Comparison of ENCODE assay signal across 1 cellular context in the genomic region with DNA sequence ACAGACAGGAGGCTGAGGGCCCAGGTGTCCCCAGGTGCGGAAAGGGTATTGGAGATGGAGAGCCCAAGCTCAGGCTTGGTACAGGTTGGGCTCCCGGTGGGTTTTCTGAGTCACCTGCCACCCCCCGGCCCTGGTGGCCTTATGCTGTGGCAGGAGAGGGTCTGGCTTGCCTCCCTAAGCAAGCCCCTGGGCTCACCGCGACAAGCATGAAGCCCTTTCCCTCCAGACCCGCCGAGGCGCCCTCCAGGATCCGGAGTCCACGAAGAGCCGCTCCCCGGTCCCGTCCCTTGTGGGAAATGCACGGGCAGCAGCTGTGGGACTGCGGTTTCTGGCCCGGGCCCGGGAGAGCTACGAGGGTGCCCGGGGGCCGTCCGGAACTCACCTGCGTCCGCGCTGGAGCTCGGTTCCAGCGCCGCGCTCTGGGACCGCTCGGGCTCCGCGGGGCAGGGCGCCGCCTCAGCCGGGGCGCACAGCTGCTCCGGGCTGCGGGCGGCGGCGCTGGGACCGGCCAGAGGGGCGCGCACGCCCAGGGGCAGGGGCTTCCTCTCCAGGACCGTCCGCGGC.
TF ChIP-seq lines count a peak whose summit lies in the region.

No MANE protein-coding gene starts in this region.

TF ChIP-seq in H1, 55 proteins besides CTCF, POLR2A, EP300 and RAD21:
- TF ChIP-seq BACH1 (IDR thresholded peaks at IDR 0.05; ENCODE audit: low read length) (peak; percentile 19; the same call in 1 of the 2 replicates), SP2 (IDR thresholded peaks at IDR 0.05; ENCODE audit: low read length) (no peak)
